26 cellular contexts compared by ENCODE assay signal in genomic region chr19:30135797-30136196, GRCh38.
"Had no signal": no experiment of that assay in that cellular context is flagged by ENCODE, and none has a peak within 500 bp of the region (broad histone marks: within the 10 kb centered on the region; RNA-seq: fewer than 3 reads in every experiment).

No MANE protein-coding gene starts in this region.

- H3K27ac ChIP-seq: coronary artery, gastrocnemius medialis, lower lobe of right lung, neutrophil, pancreas, right lobe of liver, suprapubic skin, transverse colon, upper lobe of right lung, uterus had no signal

- H3K27me3 Mint-ChIP-seq: stimulated activated naive CD8-positive, alpha-beta T cell treated with anti-CD3 and anti-CD28 coated beads, Interleukin-15, amount 100 ng/mL, for 72 hours had no signal

- H3K4me1 Mint-ChIP-seq: memory B cell; natural killer cell; stimulated activated naive CD8-positive, alpha-beta T cell treated with anti-CD3 and anti-CD28 coated beads, Interleukin-15, amount 100 ng/mL, for 72 hours had no signal

- H3K4me3 Mint-ChIP-seq: effector memory CD8-positive, alpha-beta T cell; memory B cell; natural killer cell; neural crest cell; stimulated activated naive CD8-positive, alpha-beta T cell treated with anti-CD3 and anti-CD28 coated beads, Interleukin-15, amount 100 ng/mL, for 72 hours had no signal

- H3K4me3 ChIP-seq: coronary artery, gastrocnemius medialis, lower lobe of right lung, pancreas, right lobe of liver, suprapubic skin, transverse colon, upper lobe of right lung, uterus had no signal

- H3K9me3 Mint-ChIP-seq: natural killer cell; neural crest cell; stimulated activated naive CD8-positive, alpha-beta T cell treated with anti-CD3 and anti-CD28 coated beads, Interleukin-15, amount 100 ng/mL, for 72 hours had no signal

- H3K4me1 ChIP-seq: gastrocnemius medialis, lower lobe of right lung, pancreas, right lobe of liver, suprapubic skin, transverse colon, upper lobe of right lung, uterus had no signal

- FAIRE-seq: keratinocyte, pancreas, small intestine had no signal

- H3K27ac Mint-ChIP-seq: effector memory CD8-positive, alpha-beta T cell; memory B cell; natural killer cell; progenitor cell of endocrine pancreas had no signal

- H3K36me3 Mint-ChIP-seq: memory B cell, natural killer cell had no signal

- H3K36me3 ChIP-seq: gastrocnemius medialis, lower lobe of right lung, neutrophil, pancreas, right lobe of liver, suprapubic skin, transverse colon, upper lobe of right lung, uterus had no signal

- DNase-seq: effector memory CD8-positive, alpha-beta T cell; foreskin fibroblast; gastrocnemius medialis; head of caudate nucleus; left ventricle myocardium superior; lower lobe of right lung; natural killer cell; pancreas; right lobe of liver; small intestine; stimulated activated CD4-positive, alpha-beta T cell treated with anti-CD3 and anti-CD28 coated beads, Interleukin-12 subunit alpha, Interleukin-12 subunit beta, amount 100 ng/mL, for 4 hours; stimulated activated CD4-positive, alpha-beta T cell treated with anti-CD3 and anti-CD28 coated beads, Interleukin-1b, Interleukin-23, amount 100 ng/mL, for 48 hours; stimulated activated CD4-positive, alpha-beta T cell treated with anti-CD3 and anti-CD28 coated beads, Interleukin-4, amount 100 ng/mL, for 1 hour; stimulated activated CD8-positive, alpha-beta memory T cell treated with anti-CD3 and anti-CD28 coated beads, Interleukin-4, amount 100 ng/mL, for 48 hours; stimulated activated naive CD4-positive, alpha-beta T cell; stimulated activated naive CD8-positive, alpha-beta T cell treated with anti-CD3 and anti-CD28 coated beads, Interleukin-15, amount 100 ng/mL, for 72 hours; transverse colon; upper lobe of right lung; uterus had no signal

- H3K9me3 ChIP-seq: gastrocnemius medialis, lower lobe of right lung, neutrophil, pancreas, right lobe of liver, suprapubic skin, transverse colon, upper lobe of right lung, uterus had no signal

- H3K27me3 ChIP-seq: gastrocnemius medialis, neutrophil, pancreas, right lobe of liver, transverse colon, upper lobe of right lung, uterus had no signal
